In genomic region chr11:126311464-126312291, GRCh38 we compare ENCODE assay signal across 9 cellular contexts. TPM values are rescaled to one million over a fixed set of nuclear protein-coding genes. Genes with fewer than 3 reads are reported as not detected.
DNase-seq lines count a peak whose midpoint lies in the region; ATAC-seq and TF ChIP-seq lines count a peak whose summit lies in the region.
"Had no signal": no experiment of that assay in that cellular context is flagged by ENCODE, and none has a peak within 500 bp of the region (broad histone marks: within the 10 kb centered on the region; RNA-seq: fewer than 3 reads in every experiment).

No MANE protein-coding gene starts in this region.

- TF ChIP-seq CTCF in upper lobe of right lung (IDR thresholded peaks at IDR 0.05) = no peak

- H3K4me3 ChIP-seq in upper lobe of right lung = no peak overlapping the region
- H3K4me3 ChIP-seq: A549 had no signal

- no peaks in the 10 kb centered on the region for H3K9me3 ChIP-seq in upper lobe of right lung
- H3K9me3 ChIP-seq: A549 had no signal

- no peaks in the 10 kb centered on the region for H3K27me3 ChIP-seq in upper lobe of right lung

- intact Hi-C loops in upper lobe of right lung (cut with DNase I) = loop anchor here (5.0 kb wide), 2 partner anchors 126 to 171 kb away; no protein-coding TSS in a partner anchor

- H3K4me1 ChIP-seq in upper lobe of right lung = peaks cover 8% of the 10 kb centered on the region
- H3K4me1 ChIP-seq: A549 had no signal

- no peak overlapping the region for H3K27ac ChIP-seq in upper lobe of right lung
- H3K27ac ChIP-seq: A549 had no signal

- H3K36me3 ChIP-seq in upper lobe of right lung = peaks cover 7% of the 10 kb centered on the region

- ATAC-seq in HG02981 (IDR thresholded peaks at IDR 0.05; ENCODE audit: unreplicated experiment) = peak; percentile 77
- peak; percentile 70 for ATAC-seq in upper lobe of right lung

- DNase-seq in activated effector memory CD4-positive, alpha-beta T cell treated with anti-CD3 and anti-CD28 coated beads, Interleukin-2, amount 50 U/mL, for 16 hours = peak; percentile 25
- DNase-seq in activated effector memory CD4-positive, alpha-beta T cell treated with Interleukin-2 at 50 U/mL for 16 hours = no peak
- DNase-seq in NOMO-1 treated with dmso at 0.1 percent for 144 hours (lab: John Stamatoyannopoulos, UW; ENCODE audit: unreplicated experiment) = peak; percentile 77
- no peak for DNase-seq in upper lobe of right lung
- DNase-seq in A172 (ENCODE audit: low spot score) = no peak
- DNase-seq in kidney tubule cell (ENCODE audit: low spot score) = no peak
- DNase-seq in NCI-H1105 (lab: John Stamatoyannopoulos, UW) = no peak

RNA-seq across cellular contexts. Expression of gene DCPS, which starts 7.8 kb away (rescaled TPM):
- 15.5 TPM for total RNA-seq in upper lobe of right lung
- 16.2 and 16.6 TPM in 2 replicates for total RNA-seq in A172 (2014; rRNA removed; shearing (Covaris generic))

RNA-seq across cellular contexts. Expression of gene TIRAP, which starts 28.8 kb away (rescaled TPM):
- total RNA-seq in upper lobe of right lung = 13.7 TPM
- 2.3 and 4.1 TPM in 2 replicates for total RNA-seq in A172 (2014; rRNA removed; shearing (Covaris generic))

RNA-seq across cellular contexts. Expression of gene FOXRED1, which starts 42.7 kb away (rescaled TPM):
- total RNA-seq in upper lobe of right lung = 14.8 TPM
- total RNA-seq in A172 (2014; rRNA removed; shearing (Covaris generic)) = 22.6 and 28.1 TPM in 2 replicates

RNA-seq across cellular contexts. Expression of gene SRPRA, which starts 43.0 kb away (rescaled TPM):
- total RNA-seq in upper lobe of right lung = 120 TPM
- total RNA-seq in A172 (2014; rRNA removed; shearing (Covaris generic)) = 67.2 and 75.1 TPM in 2 replicates

RNA-seq across cellular contexts. Expression of gene ST3GAL4, which starts 43.8 kb away (rescaled TPM):
- total RNA-seq in upper lobe of right lung = 39.2 TPM
- total RNA-seq in A172 (2014; rRNA removed; shearing (Covaris generic)) = 16.7 and 19.4 TPM in 2 replicates

Comparison
In these comparisons a context has a peak if more than half of its experiments do, and no peak if none do; other contexts are left out.
1. DNase-seq: peak in activated effector memory CD4-positive, alpha-beta T cell treated with anti-CD3 and anti-CD28 coated beads, Interleukin-2, amount 50 U/mL, for 16 hours (single experiment) and NOMO-1 treated with dmso at 0.1 percent for 144 hours (single experiment); none in activated effector memory CD4-positive, alpha-beta T cell treated with Interleukin-2 at 50 U/mL for 16 hours (single experiment), upper lobe of right lung (single experiment), A172 (single experiment), kidney tubule cell (single experiment) and NCI-H1105 (single experiment).